Comparison of ENCODE assay signal across 9 cellular contexts in the genomic region with DNA sequence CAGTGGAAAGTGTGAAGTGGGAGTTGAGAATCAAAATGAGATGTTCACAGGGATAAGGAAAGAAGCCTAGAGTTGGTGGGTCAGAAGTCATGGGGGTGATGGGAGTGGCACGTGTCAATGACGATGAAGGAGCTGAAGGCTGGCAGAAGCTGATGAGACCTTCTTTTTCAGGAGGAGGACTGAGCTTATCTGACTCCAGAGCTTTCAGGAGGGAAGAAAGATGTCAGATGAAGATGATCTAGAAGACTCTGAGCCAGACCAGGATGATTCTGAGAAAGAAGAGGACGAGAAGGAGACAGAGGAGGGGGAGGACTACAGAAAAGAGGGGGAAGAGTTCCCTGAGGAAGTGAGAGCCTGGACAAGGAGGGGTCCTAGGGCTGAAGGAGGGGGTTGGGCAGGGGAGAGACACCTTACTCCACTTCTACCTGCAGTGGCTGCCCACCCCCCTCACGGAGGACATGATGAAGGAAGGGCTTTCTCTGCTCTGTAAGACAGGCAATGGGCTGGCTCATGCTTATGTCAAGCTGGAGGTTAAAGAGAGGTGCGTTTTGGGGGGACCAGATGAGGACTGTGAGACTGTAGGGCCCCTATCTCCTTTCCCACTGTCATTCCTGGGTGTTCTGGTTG. TPM values are rescaled to one million over a fixed set of nuclear protein-coding genes. Genes with fewer than 3 reads are reported as not detected.
DNase-seq lines count a peak whose midpoint lies in the region; ATAC-seq and TF ChIP-seq lines count a peak whose summit lies in the region.
"Had no signal": no experiment of that assay in that cellular context is flagged by ENCODE, and none has a peak within 500 bp of the region (broad histone marks: within the 10 kb centered on the region; RNA-seq: fewer than 3 reads in every experiment).

No MANE protein-coding gene starts in this region.

- CTCF ChIA-PET in RWPE1 (lab: Yijun Ruan, JAX), result interaction anchor here (0.9 to 1.4 kb wide), 3 partner anchors 14 to 34 kb away, joined by 4 to 9 read pairs (median 8); no protein-coding TSS in a partner anchor

- peak overlapping the region; percentile 57 for H3K27ac ChIP-seq in RWPE1
- peak overlapping the region in 3 of 4 donors; percentile 77 to 88 (median 84) for H3K27ac ChIP-seq in gastroesophageal sphincter
- peak overlapping the region in 4 of 8 donors; percentile 80 to 90 (median 86) for H3K27ac ChIP-seq in spleen

- no peaks in the 10 kb centered on the region for H3K9me3 ChIP-seq in gastroesophageal sphincter
- no peaks in the 10 kb centered on the region for H3K9me3 ChIP-seq in spleen

- TF ChIP-seq CTCF in RWPE1 (conservative IDR thresholded peaks at IDR 0.05; ENCODE audit: low read depth), result no peak
- no peak for TF ChIP-seq CTCF in gastroesophageal sphincter (IDR thresholded peaks at IDR 0.05)
- no peak for TF ChIP-seq CTCF in spleen (IDR thresholded peaks at IDR 0.05 in 8 of 11, conservative IDR thresholded peaks at IDR 0.05 in 3 of 11)

- TF ChIP-seq POLR2A in gastroesophageal sphincter (IDR thresholded peaks at IDR 0.05) (no peak), spleen (IDR thresholded peaks at IDR 0.05) (no peak)

- DNase-seq in RWPE1 (ENCODE audit: low spot score) (no peak), spleen (peak; percentile 55), SHP77 (lab: John Stamatoyannopoulos, UW) (no peak), kidney tubule cell (ENCODE audit: low spot score) (no peak)

- WGBS in gastroesophageal sphincter (ENCODE audit: low coverage in 1 of 2), 2 donors, result 61 to 73% methylated on average over 2 to 4 of the region's 5 CpGs
- WGBS in spleen, 5 donors, result 71 to 82% (median 74%) methylated on average over 5 of the region's 5 CpGs

- intact Hi-C loops in spleen (cut with DNase I; ENCODE audit: low total_unique reads), result no loop called here

- no peak for TF ChIP-seq EP300 in gastroesophageal sphincter (IDR thresholded peaks at IDR 0.05)

- POLR2A ChIA-PET in RWPE1 (lab: Yijun Ruan, JAX; ENCODE audit: low non-redundant PET), result interaction anchor here (0.5 to 0.7 kb wide), 3 partner anchors 9 to 333 kb away, joined by 3 to 4 read pairs (median 3); partner anchors contain the start of gene ENO2

- H3K36me3 ChIP-seq in gastroesophageal sphincter (peaks cover 0 to 24% of the 10 kb centered on the region in 2 donors), spleen (peaks cover 0 to 18% (median 0%) of the 10 kb centered on the region in 6 donors)

- H3K4me3 ChIP-seq in GM08714 (ENCODE audit: low read length), result peak overlapping the region; percentile 71; the same call in 1 of the 2 replicates
- H3K4me3 ChIP-seq in gastroesophageal sphincter, result peak overlapping the region in 1 of 2 donors; percentile 73
- peak overlapping the region in 5 of 8 donors; percentile 59 to 84 (median 68) for H3K4me3 ChIP-seq in spleen

- H3K27me3 ChIP-seq in gastroesophageal sphincter, result no peaks in the 10 kb centered on the region
- H3K27me3 ChIP-seq in spleen (replicated peaks in 1 of 7), result no peaks in the 10 kb centered on the region

- no peak for ATAC-seq in gastroesophageal sphincter
- no peak for ATAC-seq in GM19397 (IDR thresholded peaks at IDR 0.05; ENCODE audit: unreplicated experiment)
- no peak for ATAC-seq in HG03354 (IDR thresholded peaks at IDR 0.05; ENCODE audit: poor library complexity, severe bottlenecking, unreplicated experiment)

- peaks cover 0 to 16% (median 3%) of the 10 kb centered on the region in 3 donors for H3K4me1 ChIP-seq in gastroesophageal sphincter
- peaks cover 10 to 27% (median 16%) of the 10 kb centered on the region in 6 donors for H3K4me1 ChIP-seq in spleen

RNA-seq across cellular contexts. Expression of gene LRRC23, which starts 0.9 kb away (rescaled TPM):
- 10 to 100 TPM in 3 of 4 donors, 1 to 10 TPM in 1; 8.8 to 16.6 (median 13.6) TPM for total RNA-seq in gastroesophageal sphincter
- 1 to 10 TPM; 3.1 to 9.6 (median 5.9) TPM for total RNA-seq in spleen
- 10 to 100 TPM in 1 of 3 donors, 1 to 10 TPM in 2; 7.0 to 10.1 (median 7.5) TPM for polyA plus RNA-seq in spleen

RNA-seq across cellular contexts. Expression of gene ENO2, which starts 8.9 kb away (rescaled TPM):
- 10 to 100 TPM; 31.2 to 68.2 (median 43.5) TPM for total RNA-seq in gastroesophageal sphincter
- total RNA-seq in spleen, result 10 to 100 TPM in 6 of 7 donors, 1 to 10 TPM in 1; 7.6 to 37.7 (median 25.0) TPM
- polyA plus RNA-seq in spleen, result 10 to 100 TPM; 11.5 to 41.3 (median 29.1) TPM

RNA-seq across cellular contexts. Expression of gene ATN1, which starts 22.2 kb away (rescaled TPM):
- total RNA-seq in gastroesophageal sphincter (100 to 1,000 TPM in 2 of 4 donors, 10 to 100 TPM in 2; 49.0 to 136 (median 95.2) TPM), spleen (100 to 1,000 TPM in 1 of 7 donors, 10 to 100 TPM in 6; 64.7 to 112 (median 81.7) TPM)
- 10 to 100 TPM; 10.1 to 42.0 (median 21.4) TPM for polyA plus RNA-seq in spleen

RNA-seq across cellular contexts. Expression of gene SPSB2, which starts 32.4 kb away (rescaled TPM):
- total RNA-seq in gastroesophageal sphincter (10 to 100 TPM in 1 of 4 donors, 1 to 10 TPM in 3; 7.4 to 10.7 (median 8.1) TPM), spleen (10 to 100 TPM in 4 of 7 donors, 1 to 10 TPM in 3; 7.0 to 12.9 (median 10.3) TPM)
- 10 to 100 TPM; 11.3 to 17.0 (median 11.5) TPM for polyA plus RNA-seq in spleen

RNA-seq across cellular contexts. Expression of gene RNU7-1, which starts 38.1 kb away (rescaled TPM):
- total RNA-seq in gastroesophageal sphincter (not detected), spleen (not detected)
- not detected for polyA plus RNA-seq in spleen
- total RNA-seq: renal cortical epithelial cell had no signal
